Comparison of ENCODE assay signal across 8 cellular contexts in genomic region chr22:21417227-21417746, GRCh38. TPM values are rescaled to one million over a fixed set of nuclear protein-coding genes. Genes with fewer than 3 reads are reported as not detected.
DNase-seq lines count a peak whose midpoint lies in the region; ATAC-seq, FAIRE-seq and TF ChIP-seq lines count a peak whose summit lies in the region.
"Not testable (repeated sequence)": the region's sequence is repeated elsewhere in the genome, so short reads cannot be mapped to it uniquely, and the experiment has no call there.

Gene HIC2, plus strand, starts transcription at chr22:21417371. Its CDS starts 25,461 bp downstream, at chr22:21442832.

- CTCF ChIA-PET in CD4-positive, alpha-beta memory T cell (lab: Charles Lee; ENCODE audit: partially characterized antibody); endothelial cell of umbilical vein (lab: Charles Lee): not testable (repeated sequence)

- DNase-seq in CD4-positive, alpha-beta memory T cell, result peak; percentile 21 to 50 (median 42)
- DNase-seq in MG63; endothelial cell of umbilical vein (ENCODE audit: low read depth, low spot score); lung (ENCODE audit: low spot score); small intestine: not testable (repeated sequence)
- peak; percentile 40 to 45 for DNase-seq in activated T-cell treated with anti-CD3 and anti-CD28 coated beads, Interleukin-2, amount 50 U/mL, for 72 hours

- H3K9me3 ChIP-seq in CD4-positive, alpha-beta memory T cell (ENCODE audit: control insufficient read depth in 1 of 2, low read length in 2 of 2); MG63; endothelial cell of umbilical vein (replicated peaks; ENCODE audit: control insufficient read depth, insufficient read depth, low read length); lung (ENCODE audit: control insufficient read depth in 2 of 2, insufficient read depth in 1 of 2, low read length in 1 of 2); small intestine (ENCODE audit: control insufficient read depth, low read depth): not testable (repeated sequence)

- POLR2A ChIA-PET in CD4-positive, alpha-beta memory T cell (lab: Charles Lee; ENCODE audit: partially characterized antibody); endothelial cell of umbilical vein (lab: Charles Lee): not testable (repeated sequence)

- not testable (repeated sequence) for H3K4me3 ChIP-seq in CD4-positive, alpha-beta memory T cell (ENCODE audit: low read length in 2 of 2); lung
- H3K4me3 ChIP-seq in MG63, result peak within 1 kb of the TSS; percentile 34
- peak within 1 kb of the TSS in 1 of 3 experiments; percentile 33 for H3K4me3 ChIP-seq in endothelial cell of umbilical vein (replicated peaks in 1 of 3; ENCODE audit: insufficient read depth in 1 of 3, low read depth in 1 of 3, low read length in 3 of 3)
- H3K4me3 ChIP-seq in small intestine (ENCODE audit: low read depth in 1 of 2, low read length in 2 of 2), result peak within 1 kb of the TSS; percentile 23 to 56

- H3K27ac ChIP-seq in CD4-positive, alpha-beta memory T cell (ENCODE audit: low read depth, low read length); endothelial cell of umbilical vein (ENCODE audit: insufficient read depth, low read depth, low read length); lung (ENCODE audit: low read depth in 1 of 2, low read length in 1 of 2); small intestine (ENCODE audit: low read depth in 1 of 2, low read length in 1 of 2): not testable (repeated sequence)

- TF ChIP-seq CTCF in endothelial cell of umbilical vein (IDR thresholded peaks at IDR 0.05; ENCODE audit: extremely low read depth in 1 of 2, insufficient read depth in 1 of 2, low read depth in 1 of 2, low read length in 2 of 2); lung (IDR thresholded peaks at IDR 0.05; ENCODE audit: control extremely low read depth, extremely low read depth): not testable (repeated sequence)

- not testable (repeated sequence) for FAIRE-seq in endothelial cell of umbilical vein (lab: Jason Lieb, UNC); small intestine (lab: Jason Lieb, UNC)

- H3K36me3 ChIP-seq in CD4-positive, alpha-beta memory T cell (ENCODE audit: insufficient read depth, low read length); MG63; endothelial cell of umbilical vein (ENCODE audit: control insufficient read depth in 2 of 2, extremely low read depth in 1 of 2, insufficient read depth in 2 of 2, low read length in 2 of 2); lung (ENCODE audit: control insufficient read depth in 2 of 2, insufficient read depth in 2 of 2, low read length in 2 of 2); small intestine (ENCODE audit: control insufficient read depth in 2 of 2, insufficient read depth in 2 of 2, low read length in 2 of 2): not testable (repeated sequence)

- not testable (repeated sequence) for H3K27ac Mint-ChIP-seq in CD4-positive, alpha-beta memory T cell; activated T-cell treated with anti-CD3 and anti-CD28 coated beads, Interleukin-2, amount 50 U/mL, for 72 hours

- not testable (repeated sequence) for H3K4me1 ChIP-seq in CD4-positive, alpha-beta memory T cell (ENCODE audit: insufficient read depth, low read length); endothelial cell of umbilical vein (ENCODE audit: control insufficient read depth, extremely low read depth, insufficient read depth, low read length); lung (ENCODE audit: control insufficient read depth in 2 of 2, insufficient read depth in 2 of 2, low read length in 2 of 2); small intestine (ENCODE audit: control insufficient read depth in 2 of 2, insufficient read depth in 1 of 2, low read depth in 1 of 2, low read length in 1 of 2)

- peak within 1 kb of the TSS in 5 of 8 donors; percentile 36 to 67 (median 55) for H3K4me3 Mint-ChIP-seq in CD4-positive, alpha-beta memory T cell
- peak within 1 kb of the TSS in 1 of 2 donors; percentile 47 for H3K4me3 Mint-ChIP-seq in activated T-cell treated with anti-CD3 and anti-CD28 coated beads, Interleukin-2, amount 50 U/mL, for 72 hours

- H3K79me2 ChIP-seq in endothelial cell of umbilical vein (ENCODE audit: control insufficient read depth, insufficient read depth, low read length), result not testable (repeated sequence)

- not testable (repeated sequence) for TF ChIP-seq POLR2A in endothelial cell of umbilical vein (IDR thresholded peaks at IDR 0.05; ENCODE audit: low read depth, low read length)

- H2AFZ ChIP-seq in endothelial cell of umbilical vein (ENCODE audit: low read depth, low read length), result not testable (repeated sequence)

- ATAC-seq in GM19467 (IDR thresholded peaks at IDR 0.05; ENCODE audit: unreplicated experiment) (peak; percentile 57), HG02943 (IDR thresholded peaks at IDR 0.05; ENCODE audit: low read depth, unreplicated experiment) (peak; percentile 58), lung (ENCODE audit: insufficient read depth, low FRiP score) (peak; percentile 95)
- ATAC-seq in activated T-cell treated with anti-CD3 and anti-CD28 coated beads, Interleukin-2, amount 50 U/mL, for 72 hours (replicated peaks in 1 of 2), result peak; percentile 89 to 90

- H3K9me3 Mint-ChIP-seq in CD4-positive, alpha-beta memory T cell; activated T-cell treated with anti-CD3 and anti-CD28 coated beads, Interleukin-2, amount 50 U/mL, for 72 hours: not testable (repeated sequence)

- WGBS in lung, 2 donors, result 1 to 3% methylated on average over 13 to 38 of the region's 81 CpGs
- 0 to 4% (median 3%) methylated on average over 7 to 42 of the region's 81 CpGs for WGBS in small intestine, 3 donors

- not testable (repeated sequence) for H3K27me3 Mint-ChIP-seq in CD4-positive, alpha-beta memory T cell; activated T-cell treated with anti-CD3 and anti-CD28 coated beads, Interleukin-2, amount 50 U/mL, for 72 hours (ENCODE audit: low read depth)

- H3K9ac ChIP-seq in endothelial cell of umbilical vein (replicated peaks; ENCODE audit: extremely low read depth, insufficient read depth, low read length), result peak within 1 kb of the TSS; percentile 16

- not testable (repeated sequence) for BruUV-seq in endothelial cell of umbilical vein (replicated peaks; lab: Mats Ljungman, UMichigan)

- not testable (repeated sequence) for H3K36me3 Mint-ChIP-seq in CD4-positive, alpha-beta memory T cell; activated T-cell treated with anti-CD3 and anti-CD28 coated beads, Interleukin-2, amount 50 U/mL, for 72 hours (ENCODE audit: insufficient read depth in 2 of 2)

- not testable (repeated sequence) for H3K27me3 ChIP-seq in CD4-positive, alpha-beta memory T cell (ENCODE audit: insufficient read depth, low read length); MG63; endothelial cell of umbilical vein (ENCODE audit: control insufficient read depth in 2 of 2, insufficient read depth in 2 of 2, low read length in 2 of 2); lung (ENCODE audit: control insufficient read depth, insufficient read depth); small intestine (ENCODE audit: control insufficient read depth in 2 of 2, insufficient read depth in 2 of 2, low read length in 2 of 2)

- intact Hi-C loops in CD4-positive, alpha-beta memory T cell (cut with micrococcal nuclease); endothelial cell of umbilical vein (cut with micrococcal nuclease): not testable (repeated sequence)

- not testable (repeated sequence) for H3K9me1 ChIP-seq in endothelial cell of umbilical vein (replicated peaks; ENCODE audit: control insufficient read depth, extremely low read depth, insufficient read depth, low read length)

- dilution Hi-C loops in endothelial cell of umbilical vein (cut with MboI; ENCODE audit: extremely low pct_ligation_motif_present, low sequenced_read_pairs), result not testable (repeated sequence)

- H3K4me1 Mint-ChIP-seq in CD4-positive, alpha-beta memory T cell; activated T-cell treated with anti-CD3 and anti-CD28 coated beads, Interleukin-2, amount 50 U/mL, for 72 hours (ENCODE audit: low read depth): not testable (repeated sequence)

- not testable (repeated sequence) for H3K4me2 ChIP-seq in endothelial cell of umbilical vein (ENCODE audit: insufficient read depth, low read length)

- H4K20me1 ChIP-seq in endothelial cell of umbilical vein (replicated peaks; ENCODE audit: control insufficient read depth, extremely low read depth, insufficient read depth, low read length), result not testable (repeated sequence)

RNA-seq across cellular contexts. Expression of gene HIC2, which starts in this region (rescaled TPM):
- 10 to 100 TPM in 1 of 2 experiments, 1 to 10 TPM in 1; 8.9 to 10.6 TPM for total RNA-seq in CD4-positive, alpha-beta memory T cell
- polyA plus RNA-seq in CD4-positive, alpha-beta memory T cell, result under 1 TPM; 0.21 to 0.91 TPM
- 0.99 and 1.2 TPM in 2 replicates for total RNA-seq in MG63 (2014; rRNA removed; shearing (Covaris generic); ENCODE audit: low replicate concordance)
- 1 to 10 TPM; 4.3 to 5.1 TPM for total RNA-seq in activated T-cell treated with anti-CD3 and anti-CD28 coated beads, Interleukin-2, amount 50 U/mL, for 72 hours
- total RNA-seq in endothelial cell of umbilical vein (4.9 TPM in 2 replicates), lung (1 to 10 TPM; 3.8 to 6.1 TPM)
- polyA plus RNA-seq in endothelial cell of umbilical vein (1.9 and 2.0 TPM in 2 replicates), lung (1 to 10 TPM; 1.8 to 1.9 TPM), small intestine (1 to 10 TPM in 2 of 3 donors, under 1 TPM in 1; 0.81 to 1.9 (median 1.1) TPM)
- polyA plus RNA-seq in endothelial cell of umbilical vein (2011; cell fraction: cytosol; rRNA removed), result 1.1 and 1.4 TPM in 2 replicates
- 4.9 and 5.3 TPM in 2 replicates for polyA plus RNA-seq in endothelial cell of umbilical vein (2011; cell fraction: nucleus; rRNA removed)
- polyA plus RNA-seq in endothelial cell of umbilical vein (2012), result 2.3 and 2.6 TPM in 2 replicates
- 4.1 and 6.2 TPM in 2 replicates for polyA minus RNA-seq in endothelial cell of umbilical vein
- polyA minus RNA-seq in endothelial cell of umbilical vein (2011; cell fraction: cytosol; rRNA and poly(A)+ RNA removed), result 1.2 TPM
- 3.4 and 6.4 TPM in 2 replicates for polyA minus RNA-seq in endothelial cell of umbilical vein (2011; cell fraction: nucleus; rRNA and poly(A)+ RNA removed)
